Comparison of ENCODE assay signal across 8 cellular contexts in the genomic region with DNA sequence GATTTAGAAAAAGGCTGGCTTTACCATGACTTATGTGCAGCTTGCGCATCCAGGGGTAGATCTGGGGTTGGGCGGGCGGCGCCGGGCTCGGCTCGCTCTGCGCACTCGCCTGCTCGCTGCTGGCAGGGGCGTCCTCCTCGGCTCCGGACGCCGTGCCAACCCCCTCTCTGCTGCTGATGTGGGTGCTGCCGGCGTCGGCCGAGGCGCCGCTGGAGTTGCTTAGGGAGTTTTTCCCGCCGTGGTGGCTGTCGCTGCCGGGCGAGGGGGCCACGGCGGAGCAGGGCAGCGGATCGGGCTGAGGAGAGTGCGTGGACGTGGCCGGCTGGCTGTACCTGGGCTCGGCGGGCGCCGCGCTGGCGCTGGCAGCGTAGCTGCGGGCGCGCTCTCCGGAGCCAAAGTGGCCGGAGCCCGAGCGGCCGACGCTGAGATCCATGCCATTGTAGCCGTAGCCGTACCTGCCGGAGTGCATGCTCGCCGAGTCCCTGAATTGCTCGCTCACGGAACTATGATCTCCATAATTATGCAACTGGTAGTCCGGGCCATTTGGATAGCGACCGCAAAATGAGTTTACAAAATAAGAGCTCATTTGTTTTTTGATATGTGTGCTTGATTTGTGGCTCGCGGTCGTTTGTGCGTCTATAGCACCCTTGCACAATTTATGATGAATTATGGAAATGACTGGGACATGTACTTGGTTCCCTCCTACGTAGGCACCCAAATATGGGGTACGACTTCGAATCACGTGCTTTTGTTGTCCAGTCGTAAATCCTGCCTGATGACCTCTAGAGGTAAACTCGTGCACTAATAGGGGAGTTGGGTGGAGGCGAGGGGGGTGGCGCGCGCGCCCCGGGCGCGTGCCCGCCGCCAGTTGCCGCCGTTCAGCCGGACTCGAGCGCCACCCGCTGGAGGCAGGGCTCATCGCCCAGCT. TPM values are rescaled to one million over a fixed set of nuclear protein-coding genes. Genes with fewer than 3 reads are reported as not detected.
DNase-seq lines count a peak whose midpoint lies in the region; ATAC-seq, FAIRE-seq and TF ChIP-seq lines count a peak whose summit lies in the region.

Gene HOXA5, minus strand, starts transcription at position 660 of the 928 bp plus-strand sequence. Its CDS starts 74 bp downstream, at position 586.

- peak; percentile 88 for TF ChIP-seq CTCF in A549 (IDR thresholded peaks at IDR 0.05)

- H3K9me3 ChIP-seq in A549: no peaks in the 10 kb centered on the region

- H3K27ac Mint-ChIP-seq in activated T-helper 17 cell treated with anti-CD3 and anti-CD28 coated beads, Interleukin-2, amount 50 U/mL, for 72 hours: no peak within 1 kb of the TSS

- no peak within 1 kb of the TSS for H3K4me3 Mint-ChIP-seq in activated T-helper 17 cell treated with anti-CD3 and anti-CD28 coated beads, Interleukin-2, amount 50 U/mL, for 72 hours

- in situ Hi-C loops in SK-MEL-5 (cut with HindIII; ENCODE audit: low pct_unique_long_range_greater_than_20kb, low sequenced_read_pairs): no loop called here

- H3K4me1 Mint-ChIP-seq in activated T-helper 17 cell treated with anti-CD3 and anti-CD28 coated beads, Interleukin-2, amount 50 U/mL, for 72 hours: no peaks in the 10 kb centered on the region

- ATAC-seq in A549: peak; percentile 78 to 85
- ATAC-seq in left cardiac atrium: peak; percentile 54 to 70
- no peak for ATAC-seq in activated T-helper 17 cell treated with anti-CD3 and anti-CD28 coated beads, Interleukin-2, amount 50 U/mL, for 72 hours (replicated peaks)
- ATAC-seq in HG03097 (IDR thresholded peaks at IDR 0.05; ENCODE audit: low FRiP score, unreplicated experiment): no peak

- DNase-seq in A549 (ENCODE audit: low read depth in 1 of 2, low spot score in 1 of 2): peak; percentile 95 to 96
- peak; percentile 79 for DNase-seq in HEK293T (ENCODE audit: extremely low spot score)
- peak; percentile 98 for DNase-seq in SK-MEL-5 (ENCODE audit: low read depth, low spot score)
- no peak for DNase-seq in left cardiac atrium
- DNase-seq in pons (ENCODE audit: low spot score): peak; percentile 53
- no peak for DNase-seq in KG1 (lab: John Stamatoyannopoulos, UW)

- H3K4me2 ChIP-seq in A549: peak within 1 kb of the TSS; percentile 87

- peak; percentile 73 to 91 for TF ChIP-seq RAD21 in A549 (conservative IDR thresholded peaks at IDR 0.05 in 1 of 2, IDR thresholded peaks at IDR 0.05 in 1 of 2)

- H3K27ac ChIP-seq in A549: peak within 1 kb of the TSS; percentile 79 to 93

- H3K27me3 Mint-ChIP-seq in activated T-helper 17 cell treated with anti-CD3 and anti-CD28 coated beads, Interleukin-2, amount 50 U/mL, for 72 hours: peaks cover 31% of the 10 kb centered on the region

- intact Hi-C loops in left cardiac atrium (cut with DNase I): no loop called here

- H3K4me3 ChIP-seq in A549: peak within 1 kb of the TSS; percentile 72

- peaks cover 5% of the 10 kb centered on the region; the same call in 2 of the 3 replicates for H3K4me1 ChIP-seq in A549

- no peak for TF ChIP-seq EP300 in A549 (IDR thresholded peaks at IDR 0.05)

- POLR2A ChIA-PET in A549 (lab: Yijun Ruan, JAX): interaction anchor here (0.7 to 1.4 kb wide), 7 partner anchors 14 to 444 kb away, joined by 3 to 7 read pairs (median 4); partner anchors contain the start of genes HOXA7 and SKAP2
- POLR2A ChIA-PET in HEK293T (lab: Yijun Ruan, JAX): interaction anchor here (0.7 to 17.5 kb wide), 26 partner anchors 8 to 1281 kb away, joined by 3 to 367 read pairs (median 5); partner anchors contain the start of genes CBX3, HOXA1, HOXA10 and HOXA11

- CTCF ChIA-PET in A549 (lab: Yijun Ruan, JAX) (interaction anchor here (0.6 to 11.1 kb wide), 37 partner anchors 8 to 905 kb away, joined by 3 to 160 read pairs (median 5); partner anchors contain the start of genes HOXA3, HOXA4, HOXA7 and HOXA9), HEK293T (lab: Yijun Ruan, JAX) (interaction anchor here (0.6 to 4.9 kb wide), 17 partner anchors 9 to 461 kb away, joined by 3 to 20 read pairs (median 4); partner anchors contain the start of genes HOXA10, HOXA3 and HOXA7)

- TF ChIP-seq POLR2A in A549 (IDR thresholded peaks at IDR 0.05; ENCODE audit: low read length): no peak

- H3K9me3 Mint-ChIP-seq in activated T-helper 17 cell treated with anti-CD3 and anti-CD28 coated beads, Interleukin-2, amount 50 U/mL, for 72 hours: no peaks in the 10 kb centered on the region

- WGBS in A549 (ENCODE audit: missing lambda C conversion rate): 50% methylated on average over 77 of the region's 86 CpGs

- peak; percentile 80 for FAIRE-seq in A549 (lab: Jason Lieb, UNC)

- H3K36me3 Mint-ChIP-seq in activated T-helper 17 cell treated with anti-CD3 and anti-CD28 coated beads, Interleukin-2, amount 50 U/mL, for 72 hours (ENCODE audit: low read depth): no peaks in the 10 kb centered on the region

TF ChIP-seq in A549, 52 proteins besides CTCF, POLR2A, EP300 and RAD21 (continues in another document):
- TF ChIP-seq FOSL2 (IDR thresholded peaks at IDR 0.05) (no peak), FOSL2 (CRISPR knock-in tag; IDR thresholded peaks at IDR 0.05) (no peak), CBX8 (IDR thresholded peaks at IDR 0.05) (no peak), HEYL (CRISPR knock-in tag; IDR thresholded peaks at IDR 0.05) (no peak), NPAS2 (CRISPR knock-in tag; IDR thresholded peaks at IDR 0.05; ENCODE audit: borderline replicate concordance) (no peak), NFE2L2 (conservative IDR thresholded peaks at IDR 0.05; ENCODE audit: low read length) (no peak), ZFP36 (IDR thresholded peaks at IDR 0.05; ENCODE audit: borderline replicate concordance, partially characterized antibody) (peak; percentile 56)
- TF ChIP-seq, protein P1, sequence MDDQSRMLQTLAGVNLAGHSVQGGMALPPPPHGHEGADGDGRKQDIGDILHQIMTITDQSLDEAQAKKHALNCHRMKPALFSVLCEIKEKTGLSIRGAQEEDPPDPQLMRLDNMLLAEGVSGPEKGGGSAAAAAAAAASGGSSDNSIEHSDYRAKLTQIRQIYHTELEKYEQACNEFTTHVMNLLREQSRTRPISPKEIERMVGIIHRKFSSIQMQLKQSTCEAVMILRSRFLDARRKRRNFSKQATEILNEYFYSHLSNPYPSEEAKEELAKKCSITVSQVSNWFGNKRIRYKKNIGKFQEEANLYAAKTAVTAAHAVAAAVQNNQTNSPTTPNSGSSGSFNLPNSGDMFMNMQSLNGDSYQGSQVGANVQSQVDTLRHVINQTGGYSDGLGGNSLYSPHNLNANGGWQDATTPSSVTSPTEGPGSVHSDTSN (IDR thresholded peaks at IDR 0.05): no peak
- TF ChIP-seq, protein P2, sequence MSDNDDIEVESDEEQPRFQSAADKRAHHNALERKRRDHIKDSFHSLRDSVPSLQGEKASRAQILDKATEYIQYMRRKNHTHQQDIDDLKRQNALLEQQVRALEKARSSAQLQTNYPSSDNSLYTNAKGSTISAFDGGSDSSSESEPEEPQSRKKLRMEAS (IDR thresholded peaks at IDR 0.05): peak; percentile 74

TF ChIP-seq in HEK293T, 16 proteins besides CTCF, POLR2A, EP300 and RAD21:
- TF ChIP-seq BHLHE40 (IDR thresholded peaks at IDR 0.05; ENCODE audit: borderline replicate concordance): no peak; the same call in 1 of the 2 replicates
- peak; percentile 87 for TF ChIP-seq CTBP1 (IDR thresholded peaks at IDR 0.05; ENCODE audit: borderline replicate concordance)
- peak; percentile 90 for TF ChIP-seq ARNT (IDR thresholded peaks at IDR 0.05)
- TF ChIP-seq ELF4 (IDR thresholded peaks at IDR 0.05): peak; percentile 26; the same call in 1 of the 2 replicates
- no peak for TF ChIP-seq L3MBTL2 (conservative IDR thresholded peaks at IDR 0.05)
- peak; percentile 17; the same call in 1 of the 2 replicates for TF ChIP-seq LEF1 (IDR thresholded peaks at IDR 0.05; ENCODE audit: borderline replicate concordance)
- TF ChIP-seq TARDBP (IDR thresholded peaks at IDR 0.05): no peak
- TF ChIP-seq PKNOX1 (IDR thresholded peaks at IDR 0.05): peak; percentile 95
- no peak; the same call in 1 of the 2 replicates for TF ChIP-seq FOXK2 (IDR thresholded peaks at IDR 0.05)
- no peak for TF ChIP-seq NFRKB (IDR thresholded peaks at IDR 0.05)

RNA-seq across cellular contexts. Expression of gene HOXA5, which starts in this region (rescaled TPM):
- polyA plus RNA-seq in A549 (2011; rRNA removed) (6.3 and 6.5 TPM in 2 replicates), A549 (2017; fragmentation: RNase III; extraction: RNeasy Plus Mini Kit Qiagen cat#74134 plus additional on column Dnase treatment) (2.9 to 4.9 TPM (median 4.0 TPM) in 3 replicates)
- polyA plus RNA-seq in A549 (2012; cell fraction: cytosol; rRNA removed): 4.4 and 5.0 TPM in 2 replicates
- polyA plus RNA-seq in A549 (2012; cell fraction: nucleus; rRNA removed): 4.4 and 4.9 TPM in 2 replicates
- polyA minus RNA-seq in A549 (2011; rRNA and poly(A)+ RNA removed): 2.5 and 3.1 TPM in 2 replicates
- 6.5 and 10.3 TPM in 2 replicates for total RNA-seq in SK-MEL-5 (2014; rRNA removed; shearing (Covaris generic))
- polyA plus RNA-seq in SK-MEL-5 (2015; cell fraction: cytosol; rRNA removed): 5.2 and 6.8 TPM in 2 replicates
- 4.6 and 25.4 TPM in 2 replicates for polyA plus RNA-seq in SK-MEL-5 (2015; cell fraction: nucleus; rRNA removed)
- under 1 TPM in 1 of 2 donors, not detected in 1; 0.27 TPM for total RNA-seq in left cardiac atrium
- not detected for total RNA-seq in activated T-helper 17 cell treated with anti-CD3 and anti-CD28 coated beads, Interleukin-2, amount 50 U/mL, for 72 hours

Comparison
In these comparisons a context has a peak if more than half of its experiments do, and no peak if none do; other contexts are left out.
1. Peak in ATAC-seq in left cardiac atrium; RNA of the gene not detected or under 1 TPM.
2. ATAC-seq: peak in A549 (2 of 2); none in activated T-helper 17 cell treated with anti-CD3 and anti-CD28 coated beads, Interleukin-2, amount 50 U/mL, for 72 hours (single experiment) and HG03097 (single experiment).
3. DNase-seq: peak in A549 (2 of 2), HEK293T (single experiment), SK-MEL-5 (single experiment) and pons (single experiment); none in left cardiac atrium (single experiment) and KG1 (single experiment).